ENCODE assay signal across 8 cellular contexts in the genomic region with DNA sequence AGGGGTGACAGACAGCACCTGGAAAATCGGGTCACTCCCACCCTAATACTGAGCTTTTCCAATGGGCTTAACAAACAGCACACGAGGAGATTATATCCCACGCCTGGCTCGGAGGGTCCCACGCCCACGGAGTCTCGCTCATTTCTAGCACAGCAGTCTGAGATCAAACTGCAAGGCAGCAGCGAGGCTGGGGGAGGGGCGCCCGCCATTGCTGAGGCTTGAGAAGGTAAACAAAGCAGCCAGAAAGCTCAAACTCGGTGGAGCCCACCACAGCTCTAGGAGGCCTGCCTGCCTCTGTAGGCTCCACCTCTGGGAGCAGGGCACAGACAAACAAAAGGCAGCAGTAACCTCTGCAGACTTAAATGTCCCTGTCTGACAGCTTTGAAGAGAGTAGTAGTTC. TPM values are rescaled to one million over a fixed set of nuclear protein-coding genes. Genes with fewer than 3 reads are reported as not detected.
DNase-seq lines count a peak whose midpoint lies in the region; ATAC-seq and TF ChIP-seq lines count a peak whose summit lies in the region.
"Not testable (repeated sequence)": the region's sequence is repeated elsewhere in the genome, so short reads cannot be mapped to it uniquely, and the experiment has no call there.
"Had no signal": no experiment of that assay in that cellular context is flagged by ENCODE, and none has a peak within 500 bp of the region (broad histone marks: within the 10 kb centered on the region; RNA-seq: fewer than 3 reads in every experiment).

No MANE protein-coding gene starts in this region.

- TF ChIP-seq POLR2A in spleen (IDR thresholded peaks at IDR 0.05): not testable (repeated sequence)

- H3K36me3 Mint-ChIP-seq in activated CD4-positive, alpha-beta T cell treated with anti-CD3 and anti-CD28 coated beads, Interleukin-2, amount 10 ng/mL, durations not matched to agents 24 days and 14 days (ENCODE audit: low read depth): peaks cover 49% of the 10 kb centered on the region
- peaks cover 45% of the 10 kb centered on the region for H3K36me3 Mint-ChIP-seq in activated T-cell treated with anti-CD3 and anti-CD28 coated beads, Interleukin-2, amount 50 U/mL, for 24 hours (ENCODE audit: low read depth)
- peaks cover 16% of the 10 kb centered on the region for H3K36me3 Mint-ChIP-seq in activated naive CD4-positive, alpha-beta T cell treated with anti-CD3 and anti-CD28 coated beads for 36 hours (ENCODE audit: low read depth)

- WGBS in spleen, 5 donors: 80 to 87% (median 84%) methylated on average over 11 of the region's 11 CpGs

- peaks cover 25% of the 10 kb centered on the region for H3K9me3 Mint-ChIP-seq in activated CD4-positive, alpha-beta T cell treated with anti-CD3 and anti-CD28 coated beads, Interleukin-2, amount 10 ng/mL, durations not matched to agents 24 days and 14 days
- peaks cover 28% of the 10 kb centered on the region for H3K9me3 Mint-ChIP-seq in activated T-cell treated with anti-CD3 and anti-CD28 coated beads, Interleukin-2, amount 50 U/mL, for 24 hours
- H3K9me3 Mint-ChIP-seq in activated naive CD4-positive, alpha-beta T cell treated with anti-CD3 and anti-CD28 coated beads for 36 hours: peaks cover 12% of the 10 kb centered on the region

- not testable (repeated sequence) for ATAC-seq in stimulated activated naive CD8-positive, alpha-beta T cell treated with anti-CD3 and anti-CD28 coated beads, Interleukin-15, Interleukin-2, amounts not matched to agents 100 U/mL and 50 U/mL, for 24 hours

- DNase-seq in activated CD4-positive, alpha-beta T cell treated with anti-CD3 and anti-CD28 coated beads, Interleukin-2, amount 10 ng/mL, durations not matched to agents 24 days and 14 days: peak; percentile 77
- peak; percentile 68 for DNase-seq in activated T-cell treated with anti-CD3 and anti-CD28 coated beads, Interleukin-2, amount 50 U/mL, for 24 hours
- peak; percentile 64 for DNase-seq in activated naive CD4-positive, alpha-beta T cell treated with anti-CD3 and anti-CD28 coated beads for 36 hours
- DNase-seq in effector memory CD4-positive, alpha-beta T cell: not testable (repeated sequence)
- DNase-seq in spleen: peak; percentile 72
- DNase-seq in stimulated activated naive CD8-positive, alpha-beta T cell treated with anti-CD3 and anti-CD28 coated beads, Interleukin-15, Interleukin-2, amounts not matched to agents 100 U/mL and 50 U/mL, for 24 hours: peak; percentile 42

- intact Hi-C loops in activated CD4-positive, alpha-beta T cell treated with anti-CD3 and anti-CD28 coated beads, Interleukin-2, amount 10 ng/mL, durations not matched to agents 24 days and 14 days (cut with micrococcal nuclease); activated naive CD4-positive, alpha-beta T cell treated with anti-CD3 and anti-CD28 coated beads for 36 hours (cut with micrococcal nuclease); spleen (cut with DNase I; ENCODE audit: low total_unique reads): not testable (repeated sequence)

- H3K27ac ChIP-seq in KOPT-K1 (ENCODE audit: low read depth, low read length, poor library complexity, severe bottlenecking): peak overlapping the region; percentile 96
- H3K27ac ChIP-seq in effector memory CD4-positive, alpha-beta T cell (ENCODE audit: insufficient read depth, low read length, poor library complexity, severe bottlenecking): peak overlapping the region; percentile 58
- peak overlapping the region in 6 of 8 donors; percentile 10 to 85 (median 83) for H3K27ac ChIP-seq in spleen

- H3K27ac Mint-ChIP-seq in activated CD4-positive, alpha-beta T cell treated with anti-CD3 and anti-CD28 coated beads, Interleukin-2, amount 10 ng/mL, durations not matched to agents 24 days and 14 days: peak overlapping the region; percentile 93
- peak overlapping the region; percentile 86 for H3K27ac Mint-ChIP-seq in activated T-cell treated with anti-CD3 and anti-CD28 coated beads, Interleukin-2, amount 50 U/mL, for 24 hours
- peak overlapping the region; percentile 91 for H3K27ac Mint-ChIP-seq in activated naive CD4-positive, alpha-beta T cell treated with anti-CD3 and anti-CD28 coated beads for 36 hours

- not testable (repeated sequence) for H3K4me3 ChIP-seq in effector memory CD4-positive, alpha-beta T cell (ENCODE audit: insufficient read depth, low read depth, low read length, poor library complexity, severe bottlenecking); spleen

- CTCF ChIA-PET in activated naive CD4-positive, alpha-beta T cell treated with anti-CD3 and anti-CD28 coated beads for 36 hours (lab: Charles Lee): not testable (repeated sequence)

- not testable (repeated sequence) for H3K36me3 ChIP-seq in KOPT-K1 (ENCODE audit: insufficient read depth, low read length); effector memory CD4-positive, alpha-beta T cell (ENCODE audit: control insufficient read depth, insufficient read depth, low read length); spleen

- peaks cover 19% of the 10 kb centered on the region for H3K4me1 ChIP-seq in effector memory CD4-positive, alpha-beta T cell (ENCODE audit: control insufficient read depth, insufficient read depth, low read length, poor library complexity, severe bottlenecking)
- peaks cover 13 to 48% (median 28%) of the 10 kb centered on the region in 6 donors for H3K4me1 ChIP-seq in spleen

- TF ChIP-seq CTCF in spleen (IDR thresholded peaks at IDR 0.05 in 8 of 11, conservative IDR thresholded peaks at IDR 0.05 in 3 of 11): not testable (repeated sequence)

- H3K4me1 Mint-ChIP-seq in activated CD4-positive, alpha-beta T cell treated with anti-CD3 and anti-CD28 coated beads, Interleukin-2, amount 10 ng/mL, durations not matched to agents 24 days and 14 days: peaks cover 66% of the 10 kb centered on the region
- peaks cover 82% of the 10 kb centered on the region for H3K4me1 Mint-ChIP-seq in activated T-cell treated with anti-CD3 and anti-CD28 coated beads, Interleukin-2, amount 50 U/mL, for 24 hours (ENCODE audit: low read depth)
- peaks cover 79% of the 10 kb centered on the region for H3K4me1 Mint-ChIP-seq in activated naive CD4-positive, alpha-beta T cell treated with anti-CD3 and anti-CD28 coated beads for 36 hours (ENCODE audit: low read depth)

- H3K27me3 ChIP-seq in effector memory CD4-positive, alpha-beta T cell (replicated peaks; ENCODE audit: control insufficient read depth, insufficient read depth, low read length, poor library complexity, severe bottlenecking); spleen (replicated peaks in 1 of 7): not testable (repeated sequence)

- not testable (repeated sequence) for H3K27me3 Mint-ChIP-seq in activated CD4-positive, alpha-beta T cell treated with anti-CD3 and anti-CD28 coated beads, Interleukin-2, amount 10 ng/mL, durations not matched to agents 24 days and 14 days; activated T-cell treated with anti-CD3 and anti-CD28 coated beads, Interleukin-2, amount 50 U/mL, for 24 hours; activated naive CD4-positive, alpha-beta T cell treated with anti-CD3 and anti-CD28 coated beads for 36 hours (ENCODE audit: low read depth)

- H3K9me3 ChIP-seq in KOPT-K1 (ENCODE audit: insufficient read depth, low read length, poor library complexity, severe bottlenecking): peaks cover 37% of the 10 kb centered on the region
- not testable (repeated sequence) for H3K9me3 ChIP-seq in effector memory CD4-positive, alpha-beta T cell (ENCODE audit: control insufficient read depth, low read length); spleen

- peak overlapping the region; percentile 83 for H3K4me3 Mint-ChIP-seq in activated CD4-positive, alpha-beta T cell treated with anti-CD3 and anti-CD28 coated beads, Interleukin-2, amount 10 ng/mL, durations not matched to agents 24 days and 14 days
- peak overlapping the region; percentile 77 for H3K4me3 Mint-ChIP-seq in activated T-cell treated with anti-CD3 and anti-CD28 coated beads, Interleukin-2, amount 50 U/mL, for 24 hours
- peak overlapping the region; percentile 83 for H3K4me3 Mint-ChIP-seq in activated naive CD4-positive, alpha-beta T cell treated with anti-CD3 and anti-CD28 coated beads for 36 hours

RNA-seq across cellular contexts. Expression of gene GIMAP2, which starts 6.9 kb away (rescaled TPM):
- 28.2 TPM in 2 replicates for total RNA-seq in activated CD4-positive, alpha-beta T cell treated with anti-CD3 and anti-CD28 coated beads, Interleukin-2, amount 10 ng/mL, durations not matched to agents 24 days and 14 days
- 10 to 100 TPM; 45.0 to 49.5 TPM for total RNA-seq in activated naive CD4-positive, alpha-beta T cell treated with anti-CD3 and anti-CD28 coated beads for 36 hours
- total RNA-seq in spleen: 100 to 1,000 TPM in 1 of 7 donors, 10 to 100 TPM in 6; 48.6 to 126 (median 85.4) TPM
- 10 to 100 TPM; 33.9 to 48.5 (median 47.5) TPM for polyA plus RNA-seq in spleen
- total RNA-seq: MCF 10A had no signal

RNA-seq across cellular contexts. Expression of gene GIMAP1, which starts 37.8 kb away (rescaled TPM):
- total RNA-seq in activated CD4-positive, alpha-beta T cell treated with anti-CD3 and anti-CD28 coated beads, Interleukin-2, amount 10 ng/mL, durations not matched to agents 24 days and 14 days: 4.9 and 6.0 TPM in 2 replicates
- 1 to 10 TPM; 5.1 to 5.3 TPM for total RNA-seq in activated naive CD4-positive, alpha-beta T cell treated with anti-CD3 and anti-CD28 coated beads for 36 hours
- 10 to 100 TPM; 16.4 to 61.2 (median 48.1) TPM for total RNA-seq in spleen
- polyA plus RNA-seq in spleen: 10 to 100 TPM in 2 of 3 donors, 1 to 10 TPM in 1; 8.7 to 31.2 (median 14.1) TPM
- total RNA-seq: MCF 10A had no signal

RNA-seq across cellular contexts. Expression of gene GIMAP6, which starts 46.4 kb away (rescaled TPM):
- total RNA-seq in activated CD4-positive, alpha-beta T cell treated with anti-CD3 and anti-CD28 coated beads, Interleukin-2, amount 10 ng/mL, durations not matched to agents 24 days and 14 days: 35.5 and 35.8 TPM in 2 replicates
- 10 to 100 TPM; 19.2 to 20.7 TPM for total RNA-seq in activated naive CD4-positive, alpha-beta T cell treated with anti-CD3 and anti-CD28 coated beads for 36 hours
- total RNA-seq in spleen: 100 to 1,000 TPM in 5 of 7 donors, 10 to 100 TPM in 2; 75.5 to 181 (median 135) TPM
- polyA plus RNA-seq in spleen: 10 to 100 TPM; 18.2 to 58.6 (median 27.7) TPM
- total RNA-seq: MCF 10A had no signal

RNA-seq across cellular contexts. Expression of gene GIMAP5, which starts 58.6 kb away (rescaled TPM):
- total RNA-seq in activated CD4-positive, alpha-beta T cell treated with anti-CD3 and anti-CD28 coated beads, Interleukin-2, amount 10 ng/mL, durations not matched to agents 24 days and 14 days: 44.4 and 50.9 TPM in 2 replicates
- 10 to 100 TPM; 32.1 to 32.3 TPM for total RNA-seq in activated naive CD4-positive, alpha-beta T cell treated with anti-CD3 and anti-CD28 coated beads for 36 hours
- 100 to 1,000 TPM in 3 of 7 donors, 10 to 100 TPM in 4; 34.0 to 183 (median 90.6) TPM for total RNA-seq in spleen
- polyA plus RNA-seq in spleen: 100 to 1,000 TPM in 1 of 3 donors, 10 to 100 TPM in 2; 70.2 to 114 (median 75.9) TPM
- total RNA-seq: MCF 10A had no signal
